In genomic region chr11:71930556-71931244, GRCh38 we compare ENCODE assay signal across 1 cellular context.
TF ChIP-seq lines count a peak whose summit lies in the region.

No MANE protein-coding gene starts in this region.

TF ChIP-seq in A549, 52 proteins besides CTCF, POLR2A, EP300 and RAD21:
- TF ChIP-seq RARB (CRISPR knock-in tag; IDR thresholded peaks at IDR 0.05) (no peak), BCL3 (IDR thresholded peaks at IDR 0.05) (no peak), MYC (IDR thresholded peaks at IDR 0.05; ENCODE audit: borderline replicate concordance, low read length) (no peak), ZC3H11A (IDR thresholded peaks at IDR 0.05) (no peak), CHD2 (IDR thresholded peaks at IDR 0.05; ENCODE audit: low read length, partially characterized antibody) (no peak), ZFP36 (IDR thresholded peaks at IDR 0.05; ENCODE audit: borderline replicate concordance, partially characterized antibody) (no peak), CBX8 (IDR thresholded peaks at IDR 0.05) (no peak), EHMT2 (IDR thresholded peaks at IDR 0.05; ENCODE audit: low read depth) (no peak), E2F6 (IDR thresholded peaks at IDR 0.05; ENCODE audit: borderline replicate concordance, low read depth) (no peak), PHF8 (IDR thresholded peaks at IDR 0.05; ENCODE audit: borderline replicate concordance, low read depth) (no peak), SMC3 (IDR thresholded peaks at IDR 0.05) (no peak), TP53 (CRISPR knock-in tag; IDR thresholded peaks at IDR 0.05) (no peak), NPAS2 (CRISPR knock-in tag; IDR thresholded peaks at IDR 0.05; ENCODE audit: borderline replicate concordance) (no peak), ZNF302 (CRISPR knock-in tag; IDR thresholded peaks at IDR 0.05) (no peak), TFCP2L1 (CRISPR knock-in tag; IDR thresholded peaks at IDR 0.05) (no peak), USF2 (IDR thresholded peaks at IDR 0.05) (no peak)
